20 cellular contexts compared by ENCODE assay signal in the genomic region with DNA sequence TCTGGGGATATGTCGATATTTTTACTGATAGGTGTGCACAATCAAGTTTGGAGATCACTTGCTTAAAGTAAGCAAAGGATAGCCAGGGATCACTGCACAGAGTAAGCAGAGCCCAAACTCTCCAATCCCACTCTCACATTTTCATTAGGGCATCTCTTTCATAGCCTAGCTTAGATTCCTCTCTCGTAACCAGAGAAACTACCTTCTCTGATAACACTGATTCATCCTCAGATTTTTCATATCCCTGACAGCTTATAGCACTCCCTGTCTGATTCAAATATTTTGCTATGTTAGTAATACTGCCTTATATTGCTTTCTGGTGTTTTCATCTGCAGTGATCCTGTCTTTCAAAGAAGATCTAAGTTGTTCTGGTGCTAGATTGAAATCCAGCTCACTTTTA.
"Had no signal": no experiment of that assay in that cellular context is flagged by ENCODE, and none has a peak within 500 bp of the region (broad histone marks: within the 10 kb centered on the region; RNA-seq: fewer than 3 reads in every experiment).

No MANE protein-coding gene starts in this region.

- H3K4me1 Mint-ChIP-seq: activated naive CD4-positive, alpha-beta T cell treated with anti-CD3 and anti-CD28 coated beads, Interleukin-2, amount 50 U/mL, for 24 hours had no signal

- H3K4me2 ChIP-seq: hepatocyte had no signal

- H3K36me3 Mint-ChIP-seq: activated naive CD4-positive, alpha-beta T cell treated with anti-CD3 and anti-CD28 coated beads, Interleukin-2, amount 50 U/mL, for 24 hours had no signal

- H3K79me2 ChIP-seq: hepatocyte had no signal

- H3K27me3 Mint-ChIP-seq: activated naive CD4-positive, alpha-beta T cell treated with anti-CD3 and anti-CD28 coated beads, Interleukin-2, amount 50 U/mL, for 24 hours had no signal

- H3K27ac ChIP-seq: hepatocyte, prostate gland, right atrium auricular region, thyroid gland had no signal

- FAIRE-seq: keratinocyte had no signal

- H3K4me3 Mint-ChIP-seq: activated naive CD4-positive, alpha-beta T cell treated with anti-CD3 and anti-CD28 coated beads, Interleukin-2, amount 50 U/mL, for 24 hours; activated T-cell treated with anti-CD3 and anti-CD28 coated beads, Interleukin-2, amount 50 U/mL, for 72 hours had no signal

- DNase-seq: activated CD4-positive, alpha-beta T cell treated with anti-CD3 and anti-CD28 coated beads, Interleukin-2, amount 50 U/mL, for 1 hour; activated gamma-delta T cell; activated T-cell treated with anti-CD3 and anti-CD28 coated beads, Interleukin-2, amount 50 U/mL, for 72 hours; dermis blood vessel endothelial cell; effector memory CD4-positive, alpha-beta T cell; foreskin fibroblast; occipital lobe; stimulated activated CD4-positive, alpha-beta T cell treated with anti-CD3 and anti-CD28 coated beads, Interleukin-12 subunit alpha, Interleukin-12 subunit beta, amount 100 ng/mL, for 4 hours; stimulated activated CD4-positive, alpha-beta T cell treated with anti-CD3 and anti-CD28 coated beads, Interleukin-1b, Interleukin-23, amount 100 ng/mL, for 48 hours; stimulated activated CD8-positive, alpha-beta memory T cell treated with anti-CD3 and anti-CD28 coated beads, Interleukin-4, amount 100 ng/mL, for 48 hours; stimulated activated naive CD4-positive, alpha-beta T cell; T-helper 1 cell; T-helper 9 cell; thyroid gland had no signal

- H3K4me3 ChIP-seq: hepatocyte, prostate gland, right atrium auricular region, thyroid gland had no signal

- H3K27ac Mint-ChIP-seq: activated naive CD4-positive, alpha-beta T cell treated with anti-CD3 and anti-CD28 coated beads, Interleukin-2, amount 50 U/mL, for 24 hours; activated T-cell treated with anti-CD3 and anti-CD28 coated beads, Interleukin-2, amount 50 U/mL, for 72 hours had no signal

- H2AFZ ChIP-seq: hepatocyte had no signal

- H3K4me1 ChIP-seq: prostate gland, right atrium auricular region, thyroid gland had no signal

- H3K9me3 ChIP-seq: prostate gland, right atrium auricular region, thyroid gland had no signal

- H3K27me3 ChIP-seq: hepatocyte, right atrium auricular region, thyroid gland had no signal

- H3K9me3 Mint-ChIP-seq: activated naive CD4-positive, alpha-beta T cell treated with anti-CD3 and anti-CD28 coated beads, Interleukin-2, amount 50 U/mL, for 24 hours; activated T-cell treated with anti-CD3 and anti-CD28 coated beads, Interleukin-2, amount 50 U/mL, for 72 hours had no signal

- H3K36me3 ChIP-seq: prostate gland, right atrium auricular region, thyroid gland had no signal

- ATAC-seq: activated T-cell treated with anti-CD3 and anti-CD28 coated beads, Interleukin-2, amount 50 U/mL, for 72 hours; left lobe of liver had no signal
